13 cellular contexts compared by ENCODE assay signal in genomic region chr17:76986318-76986717, GRCh38.
"Had no signal": no experiment of that assay in that cellular context is flagged by ENCODE, and none has a peak within 500 bp of the region (broad histone marks: within the 10 kb centered on the region; RNA-seq: fewer than 3 reads in every experiment).

No MANE protein-coding gene starts in this region.

- H3K9me3 Mint-ChIP-seq: activated naive CD8-positive, alpha-beta T cell treated with anti-CD3 and anti-CD28 coated beads, Interleukin-2, amount 10 ng/mL, durations not matched to agents 7 days and 5 days; brain had no signal

- ATAC-seq: pancreas, upper lobe of right lung had no signal

- H3K27me3 Mint-ChIP-seq: activated naive CD8-positive, alpha-beta T cell treated with anti-CD3 and anti-CD28 coated beads, Interleukin-2, amount 10 ng/mL, durations not matched to agents 7 days and 5 days; brain had no signal

- H3K36me3 Mint-ChIP-seq: activated naive CD8-positive, alpha-beta T cell treated with anti-CD3 and anti-CD28 coated beads, Interleukin-2, amount 10 ng/mL, durations not matched to agents 7 days and 5 days; brain had no signal

- H3K4me3 Mint-ChIP-seq: activated naive CD8-positive, alpha-beta T cell treated with anti-CD3 and anti-CD28 coated beads, Interleukin-2, amount 10 ng/mL, durations not matched to agents 7 days and 5 days; brain had no signal

- H3K4me3 ChIP-seq: pancreas, thoracic aorta, upper lobe of right lung had no signal

- H3K27me3 ChIP-seq: pancreas, upper lobe of right lung had no signal

- H3K36me3 ChIP-seq: pancreas, thoracic aorta, upper lobe of right lung had no signal

- H3K9me3 ChIP-seq: pancreas, thoracic aorta, upper lobe of right lung had no signal

- H3K27ac ChIP-seq: pancreas, thoracic aorta, upper lobe of right lung had no signal

- H3K27ac Mint-ChIP-seq: activated naive CD8-positive, alpha-beta T cell treated with anti-CD3 and anti-CD28 coated beads, Interleukin-2, amount 10 ng/mL, durations not matched to agents 7 days and 5 days had no signal

- H3K4me1 ChIP-seq: pancreas, upper lobe of right lung had no signal

- DNase-seq: activated CD4-positive, alpha-beta T cell treated with anti-CD3 and anti-CD28 coated beads, Interleukin-2, amount 50 U/mL, for 1 hour; activated naive CD4-positive, alpha-beta T cell; activated naive CD8-positive, alpha-beta T cell treated with anti-CD3 and anti-CD28 coated beads, Interleukin-2, amount 10 ng/mL, durations not matched to agents 7 days and 5 days; activated T-cell treated with anti-CD3 and anti-CD28 coated beads for 4 hours; cortex of kidney; effector CD8-positive, alpha-beta T cell; foreskin fibroblast; kidney glomerular epithelial cell; pancreas; stimulated activated CD4-positive, alpha-beta T cell treated with anti-CD3 and anti-CD28 coated beads, Interleukin-1b, Interleukin-23, amount 100 ng/mL, for 48 hours; upper lobe of right lung had no signal
